In genomic region chr19:40642062-40642706, GRCh38 we compare ENCODE assay signal across 20 cellular contexts.
"Had no signal": no experiment of that assay in that cellular context is flagged by ENCODE, and none has a peak within 500 bp of the region (broad histone marks: within the 10 kb centered on the region; RNA-seq: fewer than 3 reads in every experiment).

No MANE protein-coding gene starts in this region.

- H3K36me3 Mint-ChIP-seq: activated CD4-positive, alpha-beta memory T cell treated with anti-CD3 and anti-CD28 coated beads for 36 hours; activated CD8-positive, alpha-beta memory T cell treated with anti-CD3 and anti-CD28 coated beads, Interleukin-2, amount 10 ng/mL, durations not matched to agents 7 days and 5 days; activated naive CD8-positive, alpha-beta T cell treated with anti-CD3 and anti-CD28 coated beads for 36 hours had no signal

- H3K4me3 Mint-ChIP-seq: activated CD4-positive, alpha-beta memory T cell treated with anti-CD3 and anti-CD28 coated beads for 36 hours; activated CD8-positive, alpha-beta memory T cell treated with anti-CD3 and anti-CD28 coated beads, Interleukin-2, amount 10 ng/mL, durations not matched to agents 7 days and 5 days; activated naive CD8-positive, alpha-beta T cell treated with anti-CD3 and anti-CD28 coated beads for 36 hours; activated T-helper 17 cell treated with anti-CD3 and anti-CD28 coated beads, Interleukin-2, amount 50 U/mL, for 72 hours; nephron progenitor cell had no signal

- H3K79me2 ChIP-seq: hepatocyte had no signal

- H2AFZ ChIP-seq: hepatocyte had no signal

- DNase-seq: activated CD4-positive, alpha-beta memory T cell treated with anti-CD3 and anti-CD28 coated beads for 36 hours; activated CD4-positive, alpha-beta T cell treated with anti-CD3 and anti-CD28 coated beads for 4 hours; activated CD8-positive, alpha-beta memory T cell treated with anti-CD3 and anti-CD28 coated beads, Interleukin-2, amount 10 ng/mL, durations not matched to agents 7 days and 5 days; activated naive CD4-positive, alpha-beta T cell; activated naive CD8-positive, alpha-beta T cell treated with anti-CD3 and anti-CD28 coated beads for 36 hours; amniotic stem cell; body of pancreas; caudate nucleus; midbrain; nephron progenitor cell; nucleus accumbens; retina; stimulated activated CD4-positive, alpha-beta T cell treated with anti-CD3 and anti-CD28 coated beads, Interleukin-2, amount 100 ng/mL, for 24 hours; stimulated activated naive CD4-positive, alpha-beta T cell treated with Interleukin-2 at 50 U/mL for 16 hours; substantia nigra; SW 1271; upper lobe of right lung had no signal

- H3K9me3 ChIP-seq: body of pancreas, upper lobe of right lung had no signal

- H3K4me2 ChIP-seq: hepatocyte had no signal

- H3K27me3 ChIP-seq: body of pancreas, hepatocyte, upper lobe of right lung had no signal

- H3K9me3 Mint-ChIP-seq: activated CD4-positive, alpha-beta memory T cell treated with anti-CD3 and anti-CD28 coated beads for 36 hours; activated naive CD8-positive, alpha-beta T cell treated with anti-CD3 and anti-CD28 coated beads for 36 hours; activated T-helper 17 cell treated with anti-CD3 and anti-CD28 coated beads, Interleukin-2, amount 50 U/mL, for 72 hours had no signal

- H3K27ac Mint-ChIP-seq: activated CD4-positive, alpha-beta memory T cell treated with anti-CD3 and anti-CD28 coated beads for 36 hours; activated CD8-positive, alpha-beta memory T cell treated with anti-CD3 and anti-CD28 coated beads, Interleukin-2, amount 10 ng/mL, durations not matched to agents 7 days and 5 days; activated naive CD8-positive, alpha-beta T cell treated with anti-CD3 and anti-CD28 coated beads for 36 hours; activated T-helper 17 cell treated with anti-CD3 and anti-CD28 coated beads, Interleukin-2, amount 50 U/mL, for 72 hours; nephron progenitor cell had no signal

- H3K4me1 Mint-ChIP-seq: activated T-helper 17 cell treated with anti-CD3 and anti-CD28 coated beads, Interleukin-2, amount 50 U/mL, for 72 hours had no signal

- ATAC-seq: activated CD8-positive, alpha-beta memory T cell treated with anti-CD3 and anti-CD28 coated beads, Interleukin-2, amount 10 ng/mL, durations not matched to agents 7 days and 5 days; activated T-helper 17 cell treated with anti-CD3 and anti-CD28 coated beads, Interleukin-2, amount 50 U/mL, for 72 hours; body of pancreas; esophagus mucosa; upper lobe of right lung had no signal

- H3K27ac ChIP-seq: body of pancreas had no signal

- H3K4me3 ChIP-seq: body of pancreas, hepatocyte, upper lobe of right lung had no signal

- H3K36me3 ChIP-seq: upper lobe of right lung had no signal
